Comparison of ENCODE assay signal across 19 cellular contexts in the genomic region with DNA sequence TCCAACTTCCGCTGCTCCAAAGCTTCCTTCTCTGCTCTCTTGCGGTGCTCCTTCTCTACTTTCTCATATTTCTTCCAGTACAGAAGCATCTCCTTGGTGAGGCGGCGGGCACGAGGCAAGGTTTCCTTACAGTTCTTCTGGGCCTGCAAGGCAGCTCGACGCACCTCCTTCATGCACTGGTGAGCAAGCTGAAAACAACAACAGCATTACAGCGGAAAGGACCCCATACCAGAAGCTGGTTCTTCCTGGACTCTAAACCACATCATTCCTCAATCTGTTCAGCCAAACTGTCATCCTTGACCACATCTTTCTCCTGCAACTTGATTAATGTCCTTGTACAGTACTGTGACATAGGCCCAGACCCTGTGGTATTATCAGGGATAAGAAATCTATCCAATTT. TPM values are rescaled to one million over a fixed set of nuclear protein-coding genes. Genes with fewer than 3 reads are reported as not detected.
A peak's percentile ranks its signal among the peaks of the same experiment; 100 is the strongest.
DNase-seq lines count a peak whose midpoint lies in the region; ATAC-seq and TF ChIP-seq lines count a peak whose summit lies in the region.
"Had no signal": no experiment of that assay in that cellular context is flagged by ENCODE, and none has a peak within 500 bp of the region (broad histone marks: within the 10 kb centered on the region; RNA-seq: fewer than 3 reads in every experiment).

No MANE protein-coding gene starts in this region.

- H3K27ac Mint-ChIP-seq in MCF 10A (ENCODE audit: low read depth, unreplicated experiment): peak overlapping the region; percentile 53
- H3K27ac Mint-ChIP-seq in memory B cell: peak overlapping the region; percentile 93
- H3K27ac Mint-ChIP-seq: GM23338 had no signal

- H3K9me3 ChIP-seq in breast epithelium (no peaks in the 10 kb centered on the region), adipocyte (ENCODE audit: control insufficient read depth, low read length) (no peaks in the 10 kb centered on the region), MG63 (no peaks in the 10 kb centered on the region)

- H3K4me3 Mint-ChIP-seq in MCF 10A (ENCODE audit: unreplicated experiment) (no peak overlapping the region), memory B cell (peak overlapping the region; percentile 56)
- H3K4me3 Mint-ChIP-seq: CD4-positive, CD25-positive, alpha-beta regulatory T cell; GM23338 had no signal

- no peak overlapping the region for H3K27ac ChIP-seq in breast epithelium
- H3K27ac ChIP-seq: KMS-11 had no signal

- no peak for TF ChIP-seq POLR2A in breast epithelium (IDR thresholded peaks at IDR 0.05)

- no peaks in the 10 kb centered on the region for H3K27me3 Mint-ChIP-seq in MCF 10A (ENCODE audit: insufficient read depth, unreplicated experiment)
- no peaks in the 10 kb centered on the region for H3K27me3 Mint-ChIP-seq in memory B cell
- H3K27me3 Mint-ChIP-seq: CD4-positive, CD25-positive, alpha-beta regulatory T cell had no signal

- no TSS peak for BruUV-seq in MCF 10A (replicated peaks; lab: Mats Ljungman, UMichigan)

- H3K36me3 ChIP-seq in breast epithelium (peaks cover 4% of the 10 kb centered on the region), adipocyte (ENCODE audit: control insufficient read depth, insufficient read depth, low read length, severe bottlenecking) (peaks cover 91% of the 10 kb centered on the region), MG63 (peaks cover 76% of the 10 kb centered on the region)

- intact Hi-C loops in MCF 10A (cut with micrococcal nuclease): no loop called here
- intact Hi-C loops in breast epithelium (cut with DNase I; ENCODE audit: low total_unique reads): no loop called here

- ATAC-seq in memory B cell (ENCODE audit: low read depth): peak; percentile 60
- ATAC-seq: GM23338, Panc1 had no signal

- H3K4me1 Mint-ChIP-seq in MCF 10A (ENCODE audit: insufficient read depth, unreplicated experiment) (no peaks in the 10 kb centered on the region), memory B cell (peaks cover 9% of the 10 kb centered on the region)
- H3K4me1 Mint-ChIP-seq: GM23338 had no signal

- CTCF ChIA-PET in MCF 10A (lab: Yijun Ruan, JAX): no interaction called here

- no peak for TF ChIP-seq CTCF in MCF 10A (IDR thresholded peaks at IDR 0.05; ENCODE audit: unreplicated experiment)
- TF ChIP-seq CTCF in breast epithelium (IDR thresholded peaks at IDR 0.05): no peak

- no peak for DNase-seq in MCF 10A (ENCODE audit: unreplicated experiment)
- no peak for DNase-seq in breast epithelium (ENCODE audit: low spot score in 2 of 2)
- no peak for DNase-seq in adipocyte (ENCODE audit: low read depth)
- DNase-seq in memory B cell (ENCODE audit: low spot score in 2 of 2): peak; percentile 5 to 21
- no peak for DNase-seq in NCI-H82 (lab: John Stamatoyannopoulos, UW)
- no peak for DNase-seq in AG08396 (ENCODE audit: low spot score)
- DNase-seq in activated CD4-positive, CD25-positive, alpha-beta regulatory T cell treated with anti-CD3 and anti-CD28 coated beads, Interleukin-2, amount 50 U/mL, for 72 hours: no peak
- no peak for DNase-seq in MG63
- DNase-seq: CD4-positive, CD25-positive, alpha-beta regulatory T cell; DMS79; MM.1S; NCI-H1105 treated with DMSO at 0.1 percent for 48 hours; NCI-H187 treated with DMSO at 0.1 percent for 48 hours; NCI-H446; NCI-H748 treated with DMSO at 0.1 percent for 48 hours; Right ventricle myocardium superior had no signal

- no peaks in the 10 kb centered on the region for H3K27me3 ChIP-seq in breast epithelium
- H3K27me3 ChIP-seq in adipocyte (replicated peaks; ENCODE audit: control insufficient read depth, insufficient read depth, low read length): no peaks in the 10 kb centered on the region
- H3K27me3 ChIP-seq in MG63: no peaks in the 10 kb centered on the region

- H3K9me3 Mint-ChIP-seq in MCF 10A (ENCODE audit: unreplicated experiment) (no peaks in the 10 kb centered on the region), memory B cell (no peaks in the 10 kb centered on the region)
- H3K9me3 Mint-ChIP-seq: CD4-positive, CD25-positive, alpha-beta regulatory T cell; GM23338 had no signal

- POLR2A ChIA-PET in MCF 10A (lab: Yijun Ruan, JAX): no interaction called here

- no peaks in the 10 kb centered on the region for H3K4me1 ChIP-seq in breast epithelium
- peaks cover 16% of the 10 kb centered on the region for H3K4me1 ChIP-seq in adipocyte (ENCODE audit: control insufficient read depth, insufficient read depth, low read length)

- H3K36me3 Mint-ChIP-seq in MCF 10A (ENCODE audit: insufficient read depth, unreplicated experiment) (peaks cover 93% of the 10 kb centered on the region), memory B cell (peaks cover 27% of the 10 kb centered on the region)

- H3K4me3 ChIP-seq in breast epithelium (no peak overlapping the region), adipocyte (ENCODE audit: low read length) (no peak overlapping the region), MG63 (no peak overlapping the region)
- H3K4me3 ChIP-seq: GM23338 had no signal

- H3K9ac ChIP-seq in adipocyte (ENCODE audit: low read length): peak overlapping the region; percentile 41
- H3K9ac ChIP-seq: KMS-11 had no signal

RNA-seq across cellular contexts. Expression of a gene that starts 36.4 kb away (rescaled TPM):
- 32.3 and 33.8 TPM in 2 replicates for total RNA-seq in MCF 10A (2022)
- 10 to 100 TPM; 27.2 to 47.7 (median 42.3) TPM for total RNA-seq in breast epithelium
- 12.2 and 15.3 TPM in 2 replicates for total RNA-seq in MG63 (2014; rRNA removed; shearing (Covaris generic); ENCODE audit: low replicate concordance)

Comparison
In these comparisons a context has a peak if more than half of its experiments do, and no peak if none do; other contexts are left out.
1. DNase-seq: peak in memory B cell (2 of 2); none in MCF 10A (single experiment), breast epithelium (0 of 2), adipocyte (single experiment), NCI-H82 (single experiment), AG08396 (single experiment), activated CD4-positive, CD25-positive, alpha-beta regulatory T cell treated with anti-CD3 and anti-CD28 coated beads, Interleukin-2, amount 50 U/mL, for 72 hours (single experiment) and MG63 (single experiment).